Comparison of ENCODE assay signal across 21 cellular contexts in the genomic region with DNA sequence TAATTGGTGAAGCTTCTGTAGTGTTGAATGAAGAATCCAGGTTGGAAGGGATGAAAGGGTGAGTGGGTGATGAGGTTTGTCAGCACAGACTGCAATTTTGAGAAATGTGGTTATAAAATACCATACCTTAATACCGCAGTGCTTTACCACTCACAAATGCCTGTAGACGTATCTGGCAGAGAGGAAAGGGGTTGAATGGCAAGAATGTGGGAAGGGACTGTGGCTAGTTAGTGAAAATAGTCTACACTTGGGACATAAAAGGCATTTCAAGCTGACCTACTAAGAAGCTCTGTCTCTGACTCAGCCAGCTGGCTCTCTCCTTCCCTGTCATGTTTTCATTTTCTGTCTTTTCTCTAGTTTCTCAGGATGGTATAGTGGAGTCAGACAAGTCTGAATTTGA. TPM values are rescaled to one million over a fixed set of nuclear protein-coding genes. Genes with fewer than 3 reads are reported as not detected.
A peak's percentile ranks its signal among the peaks of the same experiment; 100 is the strongest.
DNase-seq lines count a peak whose midpoint lies in the region; ATAC-seq, FAIRE-seq and TF ChIP-seq lines count a peak whose summit lies in the region.
"Had no signal": no experiment of that assay in that cellular context is flagged by ENCODE, and none has a peak within 500 bp of the region (broad histone marks: within the 10 kb centered on the region; RNA-seq: fewer than 3 reads in every experiment).

No MANE protein-coding gene starts in this region.

- no peak overlapping the region for H2AFZ ChIP-seq in astrocyte (ENCODE audit: low read depth, low read length)

- H3K4me3 ChIP-seq in AG04449 (ENCODE audit: low read depth, low read length), result no peak overlapping the region
- peak overlapping the region; percentile 3 for H3K4me3 ChIP-seq in astrocyte (ENCODE audit: insufficient read depth, low read depth, low read length)
- H3K4me3 ChIP-seq: sigmoid colon had no signal

- ATAC-seq in HG03025 (IDR thresholded peaks at IDR 0.05; ENCODE audit: low FRiP score, unreplicated experiment) (no peak), HG03139 (IDR thresholded peaks at IDR 0.05; ENCODE audit: unreplicated experiment) (no peak)

- peak; percentile 98 for FAIRE-seq in astrocyte (lab: Jason Lieb, UNC)
- FAIRE-seq: GM18507, keratinocyte had no signal

- no peaks in the 10 kb centered on the region for H3K36me3 ChIP-seq in astrocyte (ENCODE audit: insufficient read depth, low read length)
- H3K36me3 ChIP-seq: sigmoid colon had no signal

- peak overlapping the region; percentile 70 for H3K4me2 ChIP-seq in astrocyte (ENCODE audit: low read length)

- H3K27me3 Mint-ChIP-seq in HFFc6 (ENCODE audit: insufficient read depth), result peaks cover 1% of the 10 kb centered on the region
- no peaks in the 10 kb centered on the region for H3K27me3 Mint-ChIP-seq in astrocyte (ENCODE audit: low read depth, unreplicated experiment)

- H3K4me1 ChIP-seq in astrocyte (ENCODE audit: insufficient read depth, low read length), result peaks cover 23% of the 10 kb centered on the region
- H3K4me1 ChIP-seq: sigmoid colon had no signal

- H3K27ac ChIP-seq in astrocyte (ENCODE audit: low read depth, low read length), result peak overlapping the region; percentile 73
- H3K27ac ChIP-seq: sigmoid colon had no signal

- CTCF ChIA-PET in AG04449 (lab: Yijun Ruan, JAX), result interaction anchor here (3.3 kb wide), 1 partner anchor 29 kb away, joined by 10 read pairs; no protein-coding TSS in a partner anchor

- no peaks in the 10 kb centered on the region for H3K9me3 ChIP-seq in astrocyte (ENCODE audit: insufficient read depth, low read depth, low read length)
- H3K9me3 ChIP-seq: sigmoid colon had no signal

- H3K36me3 Mint-ChIP-seq in HFFc6 (ENCODE audit: low read depth), result peaks cover 69% of the 10 kb centered on the region
- peaks cover 4% of the 10 kb centered on the region for H3K36me3 Mint-ChIP-seq in astrocyte (ENCODE audit: low read depth, unreplicated experiment)
- H3K36me3 Mint-ChIP-seq: activated naive CD8-positive, alpha-beta T cell had no signal

- no peak for TF ChIP-seq CTCF in AG04449 (IDR thresholded peaks at IDR 0.05; ENCODE audit: insufficient read depth, low read length, missing control alignments)
- TF ChIP-seq CTCF in HFFc6 (IDR thresholded peaks at IDR 0.05), result no peak
- TF ChIP-seq CTCF in astrocyte (IDR thresholded peaks at IDR 0.05; ENCODE audit: insufficient read depth, low read depth, low read length), result no peak

- H3K79me2 ChIP-seq in astrocyte (ENCODE audit: insufficient read depth, low read length), result no peaks in the 10 kb centered on the region

- peaks cover 49% of the 10 kb centered on the region for H3K4me1 Mint-ChIP-seq in HFFc6 (ENCODE audit: low read depth)
- H3K4me1 Mint-ChIP-seq in astrocyte (ENCODE audit: low read depth, unreplicated experiment), result peaks cover 50% of the 10 kb centered on the region
- H3K4me1 Mint-ChIP-seq: activated CD4-positive, alpha-beta T cell treated with anti-CD3 and anti-CD28 coated beads, Interleukin-2, amount 10 ng/mL, durations not matched to agents 7 days and 5 days; mesothelial cell of epicardium had no signal

- no peaks in the 10 kb centered on the region for H4K20me1 ChIP-seq in astrocyte (ENCODE audit: insufficient read depth, low read length)

- H3K4me3 Mint-ChIP-seq in HFFc6, result peak overlapping the region; percentile 27
- H3K4me3 Mint-ChIP-seq in astrocyte (ENCODE audit: unreplicated experiment), result peak overlapping the region; percentile 36
- H3K4me3 Mint-ChIP-seq: activated CD4-positive, alpha-beta T cell treated with anti-CD3 and anti-CD28 coated beads, Interleukin-2, amount 10 ng/mL, durations not matched to agents 7 days and 5 days; activated naive CD8-positive, alpha-beta T cell; mesothelial cell of epicardium had no signal

- H3K9ac ChIP-seq in astrocyte (ENCODE audit: low read length), result peak overlapping the region; percentile 35

- H3K27ac Mint-ChIP-seq in HFFc6 (peak overlapping the region; percentile 81), astrocyte (ENCODE audit: unreplicated experiment) (peak overlapping the region; percentile 86)
- H3K27ac Mint-ChIP-seq: activated CD4-positive, alpha-beta T cell treated with anti-CD3 and anti-CD28 coated beads, Interleukin-2, amount 10 ng/mL, durations not matched to agents 7 days and 5 days; activated naive CD8-positive, alpha-beta T cell; mesothelial cell of epicardium had no signal

- H3K27me3 ChIP-seq in astrocyte (ENCODE audit: insufficient read depth, low read length), result no peaks in the 10 kb centered on the region
- H3K27me3 ChIP-seq: sigmoid colon had no signal

- H3K9me3 Mint-ChIP-seq in HFFc6, result no peaks in the 10 kb centered on the region
- H3K9me3 Mint-ChIP-seq in astrocyte (ENCODE audit: unreplicated experiment), result no peaks in the 10 kb centered on the region
- H3K9me3 Mint-ChIP-seq: activated CD4-positive, alpha-beta T cell treated with anti-CD3 and anti-CD28 coated beads, Interleukin-2, amount 10 ng/mL, durations not matched to agents 7 days and 5 days had no signal

- peak; percentile 97 for DNase-seq in AG04449 (ENCODE audit: low read depth, low spot score)
- peak; percentile 91 for DNase-seq in HFFc6
- DNase-seq in astrocyte (ENCODE audit: low read depth), result peak; percentile 100
- peak; percentile 67 for DNase-seq in islet precursor cell
- no peak for DNase-seq in cerebellar cortex (ENCODE audit: low spot score)
- DNase-seq in NCI-H226, result no peak
- DNase-seq: activated CD4-positive, alpha-beta T cell treated with anti-CD3 and anti-CD28 coated beads, Interleukin-2, amount 10 ng/mL, durations not matched to agents 7 days and 5 days; cerebellar nuclear complex; NCI-H1105 treated with DMSO at 0.1 percent for 48 hours; NCI-H2227 treated with DMSO at 0.1 percent for 48 hours; Right ventricle myocardium superior; sigmoid colon; stimulated activated CD4-positive, alpha-beta T cell treated with anti-CD3 and anti-CD28 coated beads, Interleukin-4, amount 100 ng/mL, for 4 hours; T1000; trophoblast cell had no signal

- POLR2A ChIA-PET in AG04449 (lab: Yijun Ruan, JAX), result interaction anchor here (0.6 to 1.8 kb wide), 4 partner anchors 15 to 270 kb away, joined by 4 to 20 read pairs (median 6); no protein-coding TSS in a partner anchor

RNA-seq across cellular contexts. Expression of a gene that starts 25.1 kb away (rescaled TPM):
- 10 to 100 TPM; 21.7 to 59.8 (median 49.4) TPM for total RNA-seq in HFFc6 (2021; fragmentation: NEBNext Ultra II Directional; extraction: Animal tissue kit (Norgen Biotek cat#: 25700))
- 6.6 and 9.3 TPM in 2 replicates for total RNA-seq in astrocyte
- total RNA-seq: activated CD4-positive, alpha-beta T cell treated with anti-CD3 and anti-CD28 coated beads, Interleukin-2, amount 10 ng/mL, durations not matched to agents 7 days and 5 days had no signal

RNA-seq across cellular contexts. Expression of a gene that starts 50.7 kb away (rescaled TPM):
- total RNA-seq in HFFc6 (2021; fragmentation: NEBNext Ultra II Directional; extraction: Animal tissue kit (Norgen Biotek cat#: 25700)), result 10 to 100 TPM; 44.8 to 54.0 (median 46.4) TPM
- total RNA-seq in astrocyte, result 48.9 and 54.0 TPM in 2 replicates

Comparison
In these comparisons a context has a peak if more than half of its experiments do, and no peak if none do; other contexts are left out.
1. DNase-seq: peak in AG04449 (single experiment), HFFc6 (single experiment), astrocyte (single experiment) and islet precursor cell (single experiment); none in cerebellar cortex (single experiment) and NCI-H226 (single experiment).